ENCODE assay signal across 14 cellular contexts in the genomic region with DNA sequence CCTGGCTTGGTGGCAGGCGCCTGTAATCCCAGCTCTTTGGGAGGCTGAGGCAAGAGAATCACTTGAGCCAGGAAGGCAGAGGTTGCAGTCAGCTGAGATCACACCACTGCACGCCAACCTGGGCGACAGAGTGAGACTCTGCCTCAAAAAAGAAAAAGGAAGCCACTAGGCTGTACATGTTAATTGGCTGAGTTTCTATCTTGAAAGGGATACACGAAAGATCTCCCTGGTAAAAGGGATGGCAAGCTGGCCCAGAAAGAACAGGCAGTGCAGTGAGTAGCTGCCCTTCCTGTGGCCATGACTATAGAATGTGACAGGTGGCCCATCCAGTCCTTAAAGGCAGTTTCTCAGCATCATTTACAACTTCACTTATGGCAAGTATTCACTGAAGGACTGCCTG. TPM values are rescaled to one million over a fixed set of nuclear protein-coding genes. Genes with fewer than 3 reads are reported as not detected.
DNase-seq lines count a peak whose midpoint lies in the region; ATAC-seq and TF ChIP-seq lines count a peak whose summit lies in the region.
"Had no signal": no experiment of that assay in that cellular context is flagged by ENCODE, and none has a peak within 500 bp of the region (broad histone marks: within the 10 kb centered on the region; RNA-seq: fewer than 3 reads in every experiment).

No MANE protein-coding gene starts in this region.

- no peaks in the 10 kb centered on the region for H3K9me3 ChIP-seq in ascending aorta
- H3K9me3 ChIP-seq: MG63 had no signal

- TF ChIP-seq CTCF in ascending aorta (IDR thresholded peaks at IDR 0.05): no peak

- H3K9me3 Mint-ChIP-seq in stimulated activated naive CD8-positive, alpha-beta T cell treated with anti-CD3 and anti-CD28 coated beads, Interleukin-15, amount 100 ng/mL, for 72 hours: peaks cover 0 to 4% of the 10 kb centered on the region in 2 donors

- peak overlapping the region in 1 of 2 donors; percentile 42 for H3K27ac Mint-ChIP-seq in stimulated activated naive CD8-positive, alpha-beta T cell treated with anti-CD3 and anti-CD28 coated beads, Interleukin-15, amount 100 ng/mL, for 72 hours

- peaks cover 67% of the 10 kb centered on the region for H3K4me1 Mint-ChIP-seq in stimulated activated naive CD8-positive, alpha-beta T cell treated with anti-CD3 and anti-CD28 coated beads, Interleukin-15, amount 100 ng/mL, for 72 hours

- H3K27ac ChIP-seq in ascending aorta: peak overlapping the region; percentile 70 to 90
- H3K27ac ChIP-seq: 22Rv1, HL-60 had no signal

- H3K4me1 ChIP-seq in ascending aorta: peaks cover 9 to 83% of the 10 kb centered on the region in 2 donors

- intact Hi-C loops in ascending aorta (cut with DNase I): no loop called here

- H3K4me3 Mint-ChIP-seq in stimulated activated naive CD8-positive, alpha-beta T cell treated with anti-CD3 and anti-CD28 coated beads, Interleukin-15, amount 100 ng/mL, for 72 hours: peak overlapping the region in 1 of 2 donors; percentile 13

- ATAC-seq in HG03280 (IDR thresholded peaks at IDR 0.05; ENCODE audit: unreplicated experiment): peak; percentile 34
- ATAC-seq in stimulated activated naive CD8-positive, alpha-beta T cell treated with anti-CD3 and anti-CD28 coated beads, Interleukin-15, amount 100 ng/mL, for 72 hours: peak; percentile 44
- ATAC-seq: left cardiac atrium had no signal

- H3K4me3 ChIP-seq in ascending aorta: no peak overlapping the region
- H3K4me3 ChIP-seq: MG63 had no signal

- no peaks in the 10 kb centered on the region for H3K27me3 ChIP-seq in ascending aorta
- H3K27me3 ChIP-seq: MG63 had no signal

- peaks cover 44% of the 10 kb centered on the region for H3K27me3 Mint-ChIP-seq in stimulated activated naive CD8-positive, alpha-beta T cell treated with anti-CD3 and anti-CD28 coated beads, Interleukin-15, amount 100 ng/mL, for 72 hours

- no peaks in the 10 kb centered on the region for H3K36me3 ChIP-seq in ascending aorta
- H3K36me3 ChIP-seq: MG63 had no signal

- DNase-seq in DMS 273 (lab: John Stamatoyannopoulos, UW; ENCODE audit: unreplicated experiment) (peak; percentile 20), DMS 273 treated with DMSO at 0.1 percent for 48 hours (lab: John Stamatoyannopoulos, UW) (no peak), ascending aorta (ENCODE audit: low spot score in 2 of 2) (no peak), cortex of kidney (lab: John Stamatoyannopoulos, UW) (no peak), cerebellar nuclear complex (lab: John Stamatoyannopoulos, UW) (no peak)
- DNase-seq in stimulated activated naive CD8-positive, alpha-beta T cell treated with anti-CD3 and anti-CD28 coated beads, Interleukin-15, amount 100 ng/mL, for 72 hours: no peak
- DNase-seq in stimulated activated CD4-positive, alpha-beta T cell treated with anti-CD3 and anti-CD28 coated beads, Interleukin-4, amount 100 ng/mL, for 24 hours: no peak
- DNase-seq: left cardiac atrium, MG63, NCI-H446, occipital lobe had no signal

RNA-seq across cellular contexts. Expression of a gene that starts 12.3 kb away (rescaled TPM):
- 62.3 TPM for total RNA-seq in ascending aorta
